In genomic region chr10:111954364-111954763, GRCh38 we compare ENCODE assay signal across 27 cellular contexts.
"Had no signal": no experiment of that assay in that cellular context is flagged by ENCODE, and none has a peak within 500 bp of the region (broad histone marks: within the 10 kb centered on the region; RNA-seq: fewer than 3 reads in every experiment).

No MANE protein-coding gene starts in this region.

- H3K9me3 ChIP-seq: colonic mucosa, gastrocnemius medialis, lower lobe of right lung had no signal

- H3K27me3 Mint-ChIP-seq: dendritic cell treated with granulocyte-macrophage colony-stimulating factor and Interleukin-4, amounts not matched to agents 40 ng/mL and 50 ng/mL, for 4 days; effector memory CD8-positive, alpha-beta T cell had no signal

- H3K36me3 Mint-ChIP-seq: mesothelial cell of epicardium had no signal

- H3K27ac ChIP-seq: colonic mucosa, epithelial cell of prostate, esophagus squamous epithelium, gastrocnemius medialis, heart right ventricle, left lung, lower lobe of right lung had no signal

- FAIRE-seq: endometrium, islet of Langerhans, keratinocyte had no signal

- H3K36me3 ChIP-seq: colonic mucosa, esophagus squamous epithelium, gastrocnemius medialis, heart right ventricle, left lung, lower lobe of right lung had no signal

- H3K4me1 ChIP-seq: colonic mucosa, esophagus squamous epithelium, gastrocnemius medialis, heart right ventricle, left lung, lower lobe of right lung had no signal

- ATAC-seq: effector memory CD8-positive, alpha-beta T cell; esophagus mucosa; gastrocnemius medialis; heart right ventricle; left cardiac atrium; left lung; left ventricle myocardium superior; lower lobe of right lung; mucosa of descending colon had no signal

- H3K27me3 ChIP-seq: colonic mucosa, esophagus squamous epithelium, gastrocnemius medialis, heart right ventricle, left lung had no signal

- H3K4me3 Mint-ChIP-seq: dendritic cell treated with granulocyte-macrophage colony-stimulating factor and Interleukin-4, amounts not matched to agents 40 ng/mL and 50 ng/mL, for 4 days; effector memory CD8-positive, alpha-beta T cell; endodermal cell; mesothelial cell of epicardium had no signal

- H3K27ac Mint-ChIP-seq: dendritic cell treated with granulocyte-macrophage colony-stimulating factor and Interleukin-4, amounts not matched to agents 40 ng/mL and 50 ng/mL, for 4 days; effector memory CD8-positive, alpha-beta T cell; endodermal cell; mesothelial cell of epicardium had no signal

- H3K4me1 Mint-ChIP-seq: endodermal cell, mesothelial cell of epicardium had no signal

- H3K4me3 ChIP-seq: colonic mucosa, esophagus squamous epithelium, gastrocnemius medialis, heart right ventricle, left lung, lower lobe of right lung, mucosa of descending colon had no signal

- DNase-seq: colonic mucosa; cortex of kidney; effector CD8-positive, alpha-beta T cell; effector memory CD8-positive, alpha-beta T cell; endodermal cell; erythroblast; esophagus squamous epithelium; foreskin fibroblast; foreskin melanocyte; gastrocnemius medialis; glutamatergic neuron; head of caudate nucleus; heart right ventricle; hippocampal formation; left cardiac atrium; left lung; left ventricle myocardium superior; lower lobe of right lung; mesenchymal stem cell; mucosa of descending colon had no signal
